In the genomic region with DNA sequence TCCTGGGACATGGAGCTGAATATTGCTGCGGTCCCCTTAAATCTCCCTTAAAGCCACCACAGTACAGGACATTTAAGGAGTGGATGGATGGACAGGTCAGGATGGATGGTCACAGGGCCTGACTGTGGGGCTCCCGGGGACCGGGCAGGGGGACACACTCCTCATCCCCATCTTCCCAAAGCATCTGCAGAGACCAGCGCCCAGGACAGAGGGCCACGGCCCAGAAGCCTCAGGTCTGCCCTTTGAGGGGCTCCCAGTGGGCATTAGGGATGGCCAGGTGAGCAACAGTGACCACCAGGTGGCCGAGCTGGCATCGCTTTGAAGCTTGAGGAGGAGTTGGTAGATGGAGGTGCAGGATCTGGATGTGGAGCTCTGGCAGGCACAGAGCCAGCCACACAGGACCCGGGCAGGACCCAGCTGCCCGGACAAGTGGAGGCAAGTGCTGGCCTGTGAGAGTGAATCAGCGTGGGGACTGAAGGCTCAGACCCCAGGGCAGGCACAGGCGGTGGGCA, we compare ENCODE assay signal across 16 cellular contexts.
"Had no signal": no experiment of that assay in that cellular context is flagged by ENCODE, and none has a peak within 500 bp of the region (broad histone marks: within the 10 kb centered on the region; RNA-seq: fewer than 3 reads in every experiment).

No MANE protein-coding gene starts in this region.

- H3K9me3 ChIP-seq: body of pancreas, esophagus muscularis mucosa, heart left ventricle, lower lobe of right lung, upper lobe of left lung had no signal

- H3K36me3 ChIP-seq: heart left ventricle, lower lobe of right lung, upper lobe of left lung had no signal

- H3K27ac ChIP-seq: esophagus muscularis mucosa, heart left ventricle, lower lobe of right lung, upper lobe of left lung had no signal

- H3K4me1 ChIP-seq: heart left ventricle, lower lobe of right lung, upper lobe of left lung had no signal

- H3K4me3 ChIP-seq: body of pancreas, esophagus muscularis mucosa, heart left ventricle, lower lobe of right lung, upper lobe of left lung had no signal

- DNase-seq: activated CD4-positive, alpha-beta T cell treated with anti-CD3 and anti-CD28 coated beads for 1 hour; activated CD4-positive, alpha-beta T cell treated with anti-CD3 and anti-CD28 coated beads, Interleukin-2, amount 50 U/mL, for 1 hour; activated gamma-delta T cell treated with Interleukin-2 at 50 U/mL for 16 hours; activated T-cell treated with anti-CD3 and anti-CD28 coated beads, Interleukin-2, amount 50 U/mL, for 1 hour; anterior cingulate cortex; body of pancreas; effector CD4-positive, alpha-beta T cell; islet precursor cell; lower lobe of right lung; naive thymus-derived CD4-positive, alpha-beta T cell; retina; stimulated activated CD4-positive, alpha-beta T cell treated with anti-CD3 and anti-CD28 coated beads, Interleukin-4, amount 100 ng/mL, for 4 hours; stimulated activated naive CD8-positive, alpha-beta T cell treated with anti-CD3 and anti-CD28 coated beads, Interleukin-15, Interleukin-2, amounts not matched to agents 100 U/mL and 50 U/mL, for 24 hours; upper lobe of left lung had no signal

- H3K27me3 ChIP-seq: body of pancreas, heart left ventricle, upper lobe of left lung had no signal

- ATAC-seq: body of pancreas; heart left ventricle; lower lobe of right lung; naive thymus-derived CD4-positive, alpha-beta T cell; stimulated activated naive CD8-positive, alpha-beta T cell treated with anti-CD3 and anti-CD28 coated beads, Interleukin-15, Interleukin-2, amounts not matched to agents 100 U/mL and 50 U/mL, for 24 hours had no signal
